Comparison of ENCODE assay signal across 7 cellular contexts in genomic region chr16:25488435-25488834, GRCh38.
"Had no signal": no experiment of that assay in that cellular context is flagged by ENCODE, and none has a peak within 500 bp of the region (broad histone marks: within the 10 kb centered on the region; RNA-seq: fewer than 3 reads in every experiment).

No MANE protein-coding gene starts in this region.

- FAIRE-seq: HTR-8/SVneo, K562 had no signal

- ATAC-seq: GM23338, K562 had no signal

- H3K4me2 ChIP-seq: GM23338 had no signal

- H3K4me3 ChIP-seq: GM23338, K562 had no signal

- H2AFZ ChIP-seq: GM23338 had no signal

- DNase-seq: H7, HCEC 1CT, IMR-90, KG1 had no signal
